ENCODE assay signal across 17 cellular contexts in the genomic region with DNA sequence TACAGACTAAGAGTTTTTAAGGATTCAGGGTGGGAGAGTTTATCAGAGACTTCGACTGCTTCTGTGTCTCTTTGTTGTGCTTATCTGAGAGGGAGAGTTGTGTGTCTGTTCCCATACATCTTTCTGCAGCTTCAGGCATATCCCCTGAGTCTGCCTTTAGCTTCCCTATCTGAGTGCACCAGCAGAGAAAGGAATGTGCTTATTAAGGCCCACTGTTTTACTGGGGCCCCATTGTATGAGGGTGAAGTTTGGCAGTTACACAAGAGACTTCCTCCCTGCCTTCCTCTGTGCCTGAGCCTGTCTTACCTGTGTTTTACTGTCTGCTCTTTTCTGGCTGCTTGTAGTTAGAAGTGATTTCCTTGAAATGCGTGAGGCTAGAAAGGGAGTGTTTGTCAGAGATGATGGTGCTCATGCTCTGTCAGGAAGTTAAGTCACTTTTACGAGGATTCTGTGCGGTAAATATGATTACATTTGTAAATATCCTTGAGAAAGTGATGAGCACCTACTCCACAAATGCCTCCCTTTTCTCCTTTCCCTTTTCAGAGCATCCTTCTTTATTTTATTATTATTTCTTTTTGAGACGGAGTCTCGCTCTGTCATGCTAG.
DNase-seq lines count a peak whose midpoint lies in the region; ATAC-seq and TF ChIP-seq lines count a peak whose summit lies in the region.
"Had no signal": no experiment of that assay in that cellular context is flagged by ENCODE, and none has a peak within 500 bp of the region (broad histone marks: within the 10 kb centered on the region; RNA-seq: fewer than 3 reads in every experiment).

No MANE protein-coding gene starts in this region.

- H3K27ac ChIP-seq in GM23248, result no peak overlapping the region
- peak overlapping the region; percentile 41; the same call in 1 of the 2 replicates for H3K27ac ChIP-seq in PC-3 (ENCODE audit: low read length)
- H3K27ac ChIP-seq in endodermal cell (ENCODE audit: low read depth, low read length), result no peak overlapping the region
- no peak overlapping the region for H3K27ac ChIP-seq in neural progenitor cell
- H3K27ac ChIP-seq: Peyer's patch had no signal

- H2AFZ ChIP-seq in GM23248 (peak overlapping the region; percentile 89), PC-3 (ENCODE audit: low read length) (peak overlapping the region; percentile 49; the same call in 1 of the 2 replicates), neural progenitor cell (replicated peaks) (peak overlapping the region; percentile 95)

- H3K4me1 Mint-ChIP-seq in endodermal cell (no peaks in the 10 kb centered on the region), neural progenitor cell (peaks cover 5% of the 10 kb centered on the region)
- H3K4me1 Mint-ChIP-seq in activated CD4-positive, alpha-beta memory T cell treated with anti-CD3 and anti-CD28 coated beads, Interleukin-2, amount 10 ng/mL, durations not matched to agents 7 days and 5 days, result no peaks in the 10 kb centered on the region
- H3K4me1 Mint-ChIP-seq: B cell, CD14-positive monocyte had no signal

- peak overlapping the region; percentile 37; the same call in 1 of the 2 replicates for H3K4me3 ChIP-seq in GM23248
- no peak overlapping the region for H3K4me3 ChIP-seq in PC-3 (ENCODE audit: low read length)
- H3K4me3 ChIP-seq in endodermal cell (ENCODE audit: low read length), result no peak overlapping the region
- no peak overlapping the region for H3K4me3 ChIP-seq in neural progenitor cell
- H3K4me3 ChIP-seq: Peyer's patch had no signal

- BruUV-seq in PC-3 (replicated peaks; lab: Mats Ljungman, UMichigan), result no TSS peak

- no peak for TF ChIP-seq CTCF in PC-3 (conservative IDR thresholded peaks at IDR 0.05; ENCODE audit: low read depth, low read length)
- TF ChIP-seq CTCF in endodermal cell (conservative IDR thresholded peaks at IDR 0.05), result no peak
- no peak for TF ChIP-seq CTCF in neural progenitor cell (IDR thresholded peaks at IDR 0.05)

- H3K9ac ChIP-seq in GM23248 (no peak overlapping the region), PC-3 (ENCODE audit: low read length) (no peak overlapping the region), endodermal cell (ENCODE audit: extremely low read depth, low read length, poor library complexity, severe bottlenecking) (no peak overlapping the region), neural progenitor cell (no peak overlapping the region)

- H3K27ac Mint-ChIP-seq in endodermal cell, result no peak overlapping the region
- no peak overlapping the region for H3K27ac Mint-ChIP-seq in neural progenitor cell
- H3K27ac Mint-ChIP-seq in activated CD4-positive, alpha-beta memory T cell treated with anti-CD3 and anti-CD28 coated beads, Interleukin-2, amount 10 ng/mL, durations not matched to agents 7 days and 5 days, result no peak overlapping the region
- H3K27ac Mint-ChIP-seq: B cell, CD14-positive monocyte had no signal

- H3K27me3 Mint-ChIP-seq in endodermal cell (ENCODE audit: insufficient read depth) (no peaks in the 10 kb centered on the region), neural progenitor cell (ENCODE audit: insufficient read depth, low read depth) (no peaks in the 10 kb centered on the region)
- H3K27me3 Mint-ChIP-seq in activated CD4-positive, alpha-beta memory T cell treated with anti-CD3 and anti-CD28 coated beads, Interleukin-2, amount 10 ng/mL, durations not matched to agents 7 days and 5 days, result no peaks in the 10 kb centered on the region
- H3K27me3 Mint-ChIP-seq: B cell had no signal

- H3K27me3 ChIP-seq in GM23248 (replicated peaks; ENCODE audit: insufficient read depth) (no peaks in the 10 kb centered on the region), PC-3 (ENCODE audit: low read length) (no peaks in the 10 kb centered on the region), endodermal cell (ENCODE audit: control insufficient read depth, insufficient read depth, low read length, poor library complexity, severe bottlenecking) (no peaks in the 10 kb centered on the region), neural progenitor cell (no peaks in the 10 kb centered on the region)
- H3K27me3 ChIP-seq: Peyer's patch had no signal

- peaks cover 5% of the 10 kb centered on the region for H3K9me3 Mint-ChIP-seq in endodermal cell
- H3K9me3 Mint-ChIP-seq in neural progenitor cell, result no peaks in the 10 kb centered on the region
- H3K9me3 Mint-ChIP-seq in activated CD4-positive, alpha-beta memory T cell treated with anti-CD3 and anti-CD28 coated beads, Interleukin-2, amount 10 ng/mL, durations not matched to agents 7 days and 5 days, result peaks cover 2% of the 10 kb centered on the region

- H3K4me2 ChIP-seq in GM23248 (ENCODE audit: unreplicated experiment) (peak overlapping the region; percentile 19), PC-3 (ENCODE audit: low read length) (peak overlapping the region; percentile 31; the same call in 1 of the 2 replicates), neural progenitor cell (no peak overlapping the region)

- H3K36me3 ChIP-seq in GM23248 (ENCODE audit: low read depth) (no peaks in the 10 kb centered on the region), PC-3 (ENCODE audit: low read depth, low read length) (no peaks in the 10 kb centered on the region), endodermal cell (ENCODE audit: control insufficient read depth, insufficient read depth, low read length) (no peaks in the 10 kb centered on the region), neural progenitor cell (no peaks in the 10 kb centered on the region)
- H3K36me3 ChIP-seq: Peyer's patch had no signal

- in situ Hi-C loops in GM23248 (cut with MboI), result no loop called here

- H3K9me2 ChIP-seq in GM23248 (ENCODE audit: insufficient read depth), result no peaks in the 10 kb centered on the region
- H3K9me2 ChIP-seq in PC-3 (replicated peaks; ENCODE audit: low read length), result no peaks in the 10 kb centered on the region

- H3K4me1 ChIP-seq in GM23248 (ENCODE audit: insufficient read depth) (no peaks in the 10 kb centered on the region), PC-3 (ENCODE audit: insufficient read depth, low read length) (peaks cover 7% of the 10 kb centered on the region; the same call in 1 of the 2 replicates), endodermal cell (ENCODE audit: control insufficient read depth, insufficient read depth, low read length) (no peaks in the 10 kb centered on the region), neural progenitor cell (no peaks in the 10 kb centered on the region)
- H3K4me1 ChIP-seq: Peyer's patch had no signal

- H3K4me3 Mint-ChIP-seq in endodermal cell (no peak overlapping the region), neural progenitor cell (no peak overlapping the region)
- no peak overlapping the region for H3K4me3 Mint-ChIP-seq in activated CD4-positive, alpha-beta memory T cell treated with anti-CD3 and anti-CD28 coated beads, Interleukin-2, amount 10 ng/mL, durations not matched to agents 7 days and 5 days
- H3K4me3 Mint-ChIP-seq: B cell, CD14-positive monocyte had no signal

- no peaks in the 10 kb centered on the region for H3F3A ChIP-seq in GM23248 (ENCODE audit: insufficient read depth)
- no peaks in the 10 kb centered on the region for H3F3A ChIP-seq in PC-3 (ENCODE audit: low read length, unreplicated experiment)
- H3F3A ChIP-seq in neural progenitor cell (ENCODE audit: low read depth), result no peaks in the 10 kb centered on the region

- intact Hi-C loops in PC-3 (cut with micrococcal nuclease), result no loop called here

- CTCF ChIA-PET in PC-3 (lab: Charles Lee), result no interaction called here
- CTCF ChIA-PET in activated CD4-positive, alpha-beta memory T cell treated with anti-CD3 and anti-CD28 coated beads, Interleukin-2, amount 10 ng/mL, durations not matched to agents 7 days and 5 days (lab: Charles Lee), result no interaction called here

- H4K20me1 ChIP-seq in GM23248 (ENCODE audit: insufficient read depth), result no peaks in the 10 kb centered on the region
- H4K20me1 ChIP-seq in PC-3 (ENCODE audit: low read length), result no peaks in the 10 kb centered on the region
- no peaks in the 10 kb centered on the region for H4K20me1 ChIP-seq in neural progenitor cell (ENCODE audit: low read depth)

- H3K79me2 ChIP-seq in GM23248 (ENCODE audit: insufficient read depth) (no peaks in the 10 kb centered on the region), PC-3 (ENCODE audit: low read length) (no peaks in the 10 kb centered on the region), neural progenitor cell (ENCODE audit: low read depth) (no peaks in the 10 kb centered on the region)

- ATAC-seq in PC-3, result peak; percentile 84

- no peaks in the 10 kb centered on the region for H3K36me3 Mint-ChIP-seq in endodermal cell (ENCODE audit: low read depth)
- H3K36me3 Mint-ChIP-seq in neural progenitor cell, result no peaks in the 10 kb centered on the region
- no peaks in the 10 kb centered on the region for H3K36me3 Mint-ChIP-seq in activated CD4-positive, alpha-beta memory T cell treated with anti-CD3 and anti-CD28 coated beads, Interleukin-2, amount 10 ng/mL, durations not matched to agents 7 days and 5 days (ENCODE audit: low read depth)
- H3K36me3 Mint-ChIP-seq: CD14-positive monocyte had no signal

- no peaks in the 10 kb centered on the region for H3K9me3 ChIP-seq in GM23248 (ENCODE audit: low read depth)
- H3K9me3 ChIP-seq in PC-3 (ENCODE audit: low read length), result no peaks in the 10 kb centered on the region
- peaks cover 13% of the 10 kb centered on the region for H3K9me3 ChIP-seq in endodermal cell (ENCODE audit: control insufficient read depth, low read length)
- no peaks in the 10 kb centered on the region for H3K9me3 ChIP-seq in neural progenitor cell (ENCODE audit: low read depth)
- H3K9me3 ChIP-seq: Peyer's patch had no signal

- no peak for DNase-seq in GM23248
- DNase-seq in PC-3, result peak; percentile 55
- DNase-seq in endodermal cell, result peak; percentile 52
- DNase-seq in neural progenitor cell (ENCODE audit: low spot score), result no peak
- DNase-seq in NK-92 (lab: John Stamatoyannopoulos, UW; ENCODE audit: unreplicated experiment), result no peak
- no peak for DNase-seq in activated CD4-positive, alpha-beta memory T cell treated with anti-CD3 and anti-CD28 coated beads, Interleukin-2, amount 10 ng/mL, durations not matched to agents 7 days and 5 days
- no peak for DNase-seq in HuH-7 (ENCODE audit: low spot score)
- DNase-seq: GDM1, Kasumi-1, NCI-H1092, NCI-H1436, NCI-H187 treated with DMSO at 0.1 percent for 48 hours, NCI-H2107, NCI-H774, Peyer's patch had no signal

- 70 to 72% methylated on average over 6 of the region's 6 CpGs for WGBS in GM23248 (ENCODE audit: low coverage in 1 of 2, low lambda C conversion rate in 2 of 2, missing lambda C conversion rate in 2 of 2), 2 experiments
- 90 to 94% methylated on average over 3 to 6 of the region's 6 CpGs for WGBS in endodermal cell (ENCODE audit: insufficient coverage in 1 of 2, insufficient read length in 1 of 2), 2 experiments

- POLR2A ChIA-PET in PC-3 (lab: Charles Lee; ENCODE audit: unreplicated experiment), result no interaction called here
- POLR2A ChIA-PET in activated CD4-positive, alpha-beta memory T cell treated with anti-CD3 and anti-CD28 coated beads, Interleukin-2, amount 10 ng/mL, durations not matched to agents 7 days and 5 days (lab: Charles Lee), result no interaction called here

Comparison
In these comparisons a context has a peak if more than half of its experiments do, and no peak if none do; other contexts are left out.
1. DNase-seq: peak in PC-3 (single experiment) and endodermal cell (single experiment); none in GM23248 (single experiment), neural progenitor cell (single experiment), NK-92 (single experiment), activated CD4-positive, alpha-beta memory T cell treated with anti-CD3 and anti-CD28 coated beads, Interleukin-2, amount 10 ng/mL, durations not matched to agents 7 days and 5 days (single experiment) and HuH-7 (single experiment).
2. Peak in every context shown above with its lines, with median percentiles within 50 percentile points of each other: H2AFZ ChIP-seq.